Comparison of ENCODE assay signal across 1 cellular context in the genomic region with DNA sequence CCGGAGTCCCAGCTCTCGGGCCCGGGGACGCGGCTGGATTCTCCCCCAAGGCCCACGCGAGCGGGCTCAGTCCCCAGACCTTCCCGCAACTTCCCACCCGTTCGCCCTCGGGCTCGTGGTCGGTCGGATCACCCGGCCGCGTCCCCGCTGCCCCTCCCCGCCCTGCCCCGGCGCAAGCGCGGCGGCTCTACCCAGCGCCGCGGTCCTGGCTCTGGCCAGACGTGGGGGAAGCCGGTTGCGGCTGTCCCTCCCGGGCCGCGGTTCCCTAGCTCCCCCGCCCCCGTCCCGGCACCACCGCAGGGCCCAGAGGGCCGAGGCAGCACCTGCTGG.
TF ChIP-seq lines count a peak whose summit lies in the region.

No MANE protein-coding gene starts in this region.

TF ChIP-seq in HepG2, 621 proteins besides CTCF, POLR2A, EP300 and RAD21 (continued from another document and continues in another):
- TF ChIP-seq NCOA5 (CRISPR knock-in tag; IDR thresholded peaks at IDR 0.05), result no peak
- TF ChIP-seq, protein P1, sequence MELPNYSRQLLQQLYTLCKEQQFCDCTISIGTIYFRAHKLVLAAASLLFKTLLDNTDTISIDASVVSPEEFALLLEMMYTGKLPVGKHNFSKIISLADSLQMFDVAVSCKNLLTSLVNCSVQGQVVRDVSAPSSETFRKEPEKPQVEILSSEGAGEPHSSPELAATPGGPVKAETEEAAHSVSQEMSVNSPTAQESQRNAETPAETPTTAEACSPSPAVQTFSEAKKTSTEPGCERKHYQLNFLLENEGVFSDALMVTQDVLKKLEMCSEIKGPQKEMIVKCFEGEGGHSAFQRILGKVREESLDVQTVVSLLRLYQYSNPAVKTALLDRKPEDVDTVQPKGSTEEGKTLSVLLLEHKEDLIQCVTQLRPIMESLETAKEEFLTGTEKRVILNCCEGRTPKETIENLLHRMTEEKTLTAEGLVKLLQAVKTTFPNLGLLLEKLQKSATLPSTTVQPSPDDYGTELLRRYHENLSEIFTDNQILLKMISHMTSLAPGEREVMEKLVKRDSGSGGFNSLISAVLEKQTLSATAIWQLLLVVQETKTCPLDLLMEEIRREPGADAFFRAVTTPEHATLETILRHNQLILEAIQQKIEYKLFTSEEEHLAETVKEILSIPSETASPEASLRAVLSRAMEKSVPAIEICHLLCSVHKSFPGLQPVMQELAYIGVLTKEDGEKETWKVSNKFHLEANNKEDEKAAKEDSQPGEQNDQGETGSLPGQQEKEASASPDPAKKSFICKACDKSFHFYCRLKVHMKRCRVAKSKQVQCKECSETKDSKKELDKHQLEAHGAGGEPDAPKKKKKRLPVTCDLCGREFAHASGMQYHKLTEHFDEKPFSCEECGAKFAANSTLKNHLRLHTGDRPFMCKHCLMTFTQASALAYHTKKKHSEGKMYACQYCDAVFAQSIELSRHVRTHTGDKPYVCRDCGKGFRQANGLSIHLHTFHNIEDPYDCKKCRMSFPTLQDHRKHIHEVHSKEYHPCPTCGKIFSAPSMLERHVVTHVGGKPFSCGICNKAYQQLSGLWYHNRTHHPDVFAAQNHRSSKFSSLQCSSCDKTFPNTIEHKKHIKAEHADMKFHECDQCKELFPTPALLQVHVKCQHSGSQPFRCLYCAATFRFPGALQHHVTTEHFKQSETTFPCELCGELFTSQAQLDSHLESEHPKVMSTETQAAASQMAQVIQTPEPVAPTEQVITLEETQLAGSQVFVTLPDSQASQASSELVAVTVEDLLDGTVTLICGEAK (IDR thresholded peaks at IDR 0.05), result no peak
- TF ChIP-seq, protein P1 (CRISPR knock-in tag; IDR thresholded peaks at IDR 0.05), result no peak
- no peak for TF ChIP-seq ZNF180 (CRISPR knock-in tag; IDR thresholded peaks at IDR 0.05; ENCODE audit: borderline replicate concordance, low read depth)
- no peak for TF ChIP-seq ZNF367 (CRISPR knock-in tag; IDR thresholded peaks at IDR 0.05; ENCODE audit: borderline replicate concordance)
- no peak for TF ChIP-seq KLF12 (CRISPR knock-in tag; IDR thresholded peaks at IDR 0.05; ENCODE audit: borderline replicate concordance)
- TF ChIP-seq SPEN (CRISPR knock-in tag; IDR thresholded peaks at IDR 0.05; ENCODE audit: low read depth), result no peak
- TF ChIP-seq MYC (CRISPR knock-in tag; IDR thresholded peaks at IDR 0.05; ENCODE audit: borderline replicate concordance), result no peak
- 0 out of 2 replicates have a peak, but pooled peaks have one; percentile 1 for TF ChIP-seq ZFP37 (CRISPR knock-in tag; IDR thresholded peaks at IDR 0.05; ENCODE audit: borderline replicate concordance)
- no peak for TF ChIP-seq ZBTB7B (CRISPR knock-in tag; IDR thresholded peaks at IDR 0.05)
- TF ChIP-seq CREB1 (IDR thresholded peaks at IDR 0.05), result no peak
- TF ChIP-seq CREB1 (CRISPR knock-in tag; IDR thresholded peaks at IDR 0.05), result no peak
- TF ChIP-seq, protein P2, sequence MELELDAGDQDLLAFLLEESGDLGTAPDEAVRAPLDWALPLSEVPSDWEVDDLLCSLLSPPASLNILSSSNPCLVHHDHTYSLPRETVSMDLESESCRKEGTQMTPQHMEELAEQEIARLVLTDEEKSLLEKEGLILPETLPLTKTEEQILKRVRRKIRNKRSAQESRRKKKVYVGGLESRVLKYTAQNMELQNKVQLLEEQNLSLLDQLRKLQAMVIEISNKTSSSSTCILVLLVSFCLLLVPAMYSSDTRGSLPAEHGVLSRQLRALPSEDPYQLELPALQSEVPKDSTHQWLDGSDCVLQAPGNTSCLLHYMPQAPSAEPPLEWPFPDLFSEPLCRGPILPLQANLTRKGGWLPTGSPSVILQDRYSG (CRISPR knock-in tag; IDR thresholded peaks at IDR 0.05), result no peak
- TF ChIP-seq, protein P3, sequence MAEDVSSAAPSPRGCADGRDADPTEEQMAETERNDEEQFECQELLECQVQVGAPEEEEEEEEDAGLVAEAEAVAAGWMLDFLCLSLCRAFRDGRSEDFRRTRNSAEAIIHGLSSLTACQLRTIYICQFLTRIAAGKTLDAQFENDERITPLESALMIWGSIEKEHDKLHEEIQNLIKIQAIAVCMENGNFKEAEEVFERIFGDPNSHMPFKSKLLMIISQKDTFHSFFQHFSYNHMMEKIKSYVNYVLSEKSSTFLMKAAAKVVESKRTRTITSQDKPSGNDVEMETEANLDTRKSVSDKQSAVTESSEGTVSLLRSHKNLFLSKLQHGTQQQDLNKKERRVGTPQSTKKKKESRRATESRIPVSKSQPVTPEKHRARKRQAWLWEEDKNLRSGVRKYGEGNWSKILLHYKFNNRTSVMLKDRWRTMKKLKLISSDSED (CRISPR knock-in tag; IDR thresholded peaks at IDR 0.05), result peak; percentile 64; the same call in 1 of the 2 replicates
- TF ChIP-seq, protein P4, sequence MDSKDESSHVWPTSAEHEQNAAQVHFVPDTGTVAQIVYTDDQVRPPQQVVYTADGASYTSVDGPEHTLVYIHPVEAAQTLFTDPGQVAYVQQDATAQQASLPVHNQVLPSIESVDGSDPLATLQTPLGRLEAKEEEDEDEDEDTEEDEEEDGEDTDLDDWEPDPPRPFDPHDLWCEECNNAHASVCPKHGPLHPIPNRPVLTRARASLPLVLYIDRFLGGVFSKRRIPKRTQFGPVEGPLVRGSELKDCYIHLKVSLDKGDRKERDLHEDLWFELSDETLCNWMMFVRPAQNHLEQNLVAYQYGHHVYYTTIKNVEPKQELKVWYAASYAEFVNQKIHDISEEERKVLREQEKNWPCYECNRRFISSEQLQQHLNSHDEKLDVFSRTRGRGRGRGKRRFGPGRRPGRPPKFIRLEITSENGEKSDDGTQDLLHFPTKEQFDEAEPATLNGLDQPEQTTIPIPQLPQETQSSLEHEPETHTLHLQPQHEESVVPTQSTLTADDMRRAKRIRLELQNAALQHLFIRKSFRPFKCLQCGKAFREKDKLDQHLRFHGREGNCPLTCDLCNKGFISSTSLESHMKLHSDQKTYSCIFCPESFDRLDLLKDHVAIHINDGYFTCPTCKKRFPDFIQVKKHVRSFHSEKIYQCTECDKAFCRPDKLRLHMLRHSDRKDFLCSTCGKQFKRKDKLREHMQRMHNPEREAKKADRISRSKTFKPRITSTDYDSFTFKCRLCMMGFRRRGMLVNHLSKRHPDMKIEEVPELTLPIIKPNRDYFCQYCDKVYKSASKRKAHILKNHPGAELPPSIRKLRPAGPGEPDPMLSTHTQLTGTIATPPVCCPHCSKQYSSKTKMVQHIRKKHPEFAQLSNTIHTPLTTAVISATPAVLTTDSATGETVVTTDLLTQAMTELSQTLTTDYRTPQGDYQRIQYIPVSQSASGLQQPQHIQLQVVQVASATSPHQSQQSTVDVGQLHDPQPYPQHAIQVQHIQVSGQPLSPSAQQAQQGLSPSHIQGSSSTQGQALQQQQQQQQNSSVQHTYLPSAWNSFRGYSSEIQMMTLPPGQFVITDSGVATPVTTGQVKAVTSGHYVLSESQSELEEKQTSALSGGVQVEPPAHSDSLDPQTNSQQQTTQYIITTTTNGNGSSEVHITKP (CRISPR knock-in tag; IDR thresholded peaks at IDR 0.05; ENCODE audit: low read depth), result no peak
- 0 out of 2 replicates have a peak, but pooled peaks have one; percentile 50 for TF ChIP-seq ZNF253 (CRISPR knock-in tag; IDR thresholded peaks at IDR 0.05; ENCODE audit: borderline replicate concordance)
- no peak for TF ChIP-seq ZNF7 (CRISPR knock-in tag; IDR thresholded peaks at IDR 0.05)
- TF ChIP-seq ZNF878 (CRISPR knock-in tag; IDR thresholded peaks at IDR 0.05), result no peak
- no peak for TF ChIP-seq CCAR2 (optimal IDR thresholded peaks at IDR 0.05; ENCODE audit: low read depth, low read length)
- TF ChIP-seq KDM3A (CRISPR knock-in tag; IDR thresholded peaks at IDR 0.05; ENCODE audit: low read depth), result no peak
- TF ChIP-seq, protein P5, sequence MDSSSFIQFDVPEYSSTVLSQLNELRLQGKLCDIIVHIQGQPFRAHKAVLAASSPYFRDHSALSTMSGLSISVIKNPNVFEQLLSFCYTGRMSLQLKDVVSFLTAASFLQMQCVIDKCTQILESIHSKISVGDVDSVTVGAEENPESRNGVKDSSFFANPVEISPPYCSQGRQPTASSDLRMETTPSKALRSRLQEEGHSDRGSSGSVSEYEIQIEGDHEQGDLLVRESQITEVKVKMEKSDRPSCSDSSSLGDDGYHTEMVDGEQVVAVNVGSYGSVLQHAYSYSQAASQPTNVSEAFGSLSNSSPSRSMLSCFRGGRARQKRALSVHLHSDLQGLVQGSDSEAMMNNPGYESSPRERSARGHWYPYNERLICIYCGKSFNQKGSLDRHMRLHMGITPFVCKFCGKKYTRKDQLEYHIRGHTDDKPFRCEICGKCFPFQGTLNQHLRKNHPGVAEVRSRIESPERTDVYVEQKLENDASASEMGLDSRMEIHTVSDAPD (CRISPR knock-in tag; IDR thresholded peaks at IDR 0.05), result no peak
- no peak for TF ChIP-seq ZBTB7A (CRISPR knock-in tag; IDR thresholded peaks at IDR 0.05)
- no peak for TF ChIP-seq ZNF891 (CRISPR knock-in tag; IDR thresholded peaks at IDR 0.05)
- TF ChIP-seq TCF7L2 (IDR thresholded peaks at IDR 0.05; ENCODE audit: low read depth, low read length), result no peak
- 0 out of 2 replicates have a peak, but pooled peaks have one; percentile 11 for TF ChIP-seq ZNF749 (CRISPR knock-in tag; IDR thresholded peaks at IDR 0.05; ENCODE audit: borderline replicate concordance)
- TF ChIP-seq MED8 (CRISPR knock-in tag; IDR thresholded peaks at IDR 0.05; ENCODE audit: insufficient replicate concordance), result no peak
- TF ChIP-seq SOX5 (CRISPR knock-in tag; IDR thresholded peaks at IDR 0.05; ENCODE audit: borderline replicate concordance), result no peak
- 0 out of 2 replicates have a peak, but pooled peaks have one; percentile 4 for TF ChIP-seq KLF6 (CRISPR knock-in tag; IDR thresholded peaks at IDR 0.05)
- TF ChIP-seq RAD51 (IDR thresholded peaks at IDR 0.05; ENCODE audit: borderline replicate concordance), result no peak
- no peak for TF ChIP-seq NFE2L2 (IDR thresholded peaks at IDR 0.05; ENCODE audit: low read length)
- TF ChIP-seq SALL1 (CRISPR knock-in tag; IDR thresholded peaks at IDR 0.05), result no peak
- TF ChIP-seq TEAD2 (CRISPR knock-in tag; IDR thresholded peaks at IDR 0.05), result no peak
- 0 out of 2 replicates have a peak, but pooled peaks have one; percentile 79 for TF ChIP-seq ZNF776 (CRISPR knock-in tag; IDR thresholded peaks at IDR 0.05)
- no peak for TF ChIP-seq HNRNPH1 (optimal IDR thresholded peaks at IDR 0.05; ENCODE audit: low read depth, low read length)
- TF ChIP-seq NFE2 (CRISPR knock-in tag; IDR thresholded peaks at IDR 0.05), result no peak
- TF ChIP-seq ZNF143 (CRISPR knock-in tag; IDR thresholded peaks at IDR 0.05), result no peak
- no peak for TF ChIP-seq MED13 (CRISPR knock-in tag; IDR thresholded peaks at IDR 0.05)
- TF ChIP-seq ZNF670 (CRISPR knock-in tag; IDR thresholded peaks at IDR 0.05; ENCODE audit: borderline replicate concordance), result no peak; the same call in 1 of the 2 replicates
- TF ChIP-seq PRPF4 (IDR thresholded peaks at IDR 0.05; ENCODE audit: low read depth, low read length, poor library complexity, severe bottlenecking), result no peak
- no peak for TF ChIP-seq BCL6 (CRISPR knock-in tag; IDR thresholded peaks at IDR 0.05)
- TF ChIP-seq GABPA (IDR thresholded peaks at IDR 0.05; ENCODE audit: low read depth, low read length), result no peak
- TF ChIP-seq GABPA (CRISPR knock-in tag; IDR thresholded peaks at IDR 0.05; ENCODE audit: low read depth), result no peak
- TF ChIP-seq EEA1 (CRISPR knock-in tag; IDR thresholded peaks at IDR 0.05; ENCODE audit: borderline replicate concordance), result peak; percentile 95
- no peak for TF ChIP-seq ZEB1 (IDR thresholded peaks at IDR 0.05; ENCODE audit: insufficient replicate concordance, low read depth)
- no peak for TF ChIP-seq ZFP36L2 (CRISPR knock-in tag; IDR thresholded peaks at IDR 0.05)
- TF ChIP-seq, protein P6, sequence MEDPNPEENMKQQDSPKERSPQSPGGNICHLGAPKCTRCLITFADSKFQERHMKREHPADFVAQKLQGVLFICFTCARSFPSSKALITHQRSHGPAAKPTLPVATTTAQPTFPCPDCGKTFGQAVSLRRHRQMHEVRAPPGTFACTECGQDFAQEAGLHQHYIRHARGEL (CRISPR knock-in tag; IDR thresholded peaks at IDR 0.05), result no peak
- TF ChIP-seq, protein P7, sequence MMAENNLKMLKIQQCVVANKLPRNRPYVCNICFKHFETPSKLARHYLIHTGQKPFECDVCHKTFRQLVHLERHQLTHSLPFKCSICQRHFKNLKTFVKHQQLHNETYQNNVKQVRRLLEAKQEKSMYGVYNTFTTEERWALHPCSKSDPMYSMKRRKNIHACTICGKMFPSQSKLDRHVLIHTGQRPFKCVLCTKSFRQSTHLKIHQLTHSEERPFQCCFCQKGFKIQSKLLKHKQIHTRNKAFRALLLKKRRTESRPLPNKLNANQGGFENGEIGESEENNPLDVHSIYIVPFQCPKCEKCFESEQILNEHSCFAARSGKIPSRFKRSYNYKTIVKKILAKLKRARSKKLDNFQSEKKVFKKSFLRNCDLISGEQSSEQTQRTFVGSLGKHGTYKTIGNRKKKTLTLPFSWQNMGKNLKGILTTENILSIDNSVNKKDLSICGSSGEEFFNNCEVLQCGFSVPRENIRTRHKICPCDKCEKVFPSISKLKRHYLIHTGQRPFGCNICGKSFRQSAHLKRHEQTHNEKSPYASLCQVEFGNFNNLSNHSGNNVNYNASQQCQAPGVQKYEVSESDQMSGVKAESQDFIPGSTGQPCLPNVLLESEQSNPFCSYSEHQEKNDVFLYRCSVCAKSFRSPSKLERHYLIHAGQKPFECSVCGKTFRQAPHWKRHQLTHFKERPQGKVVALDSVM (CRISPR knock-in tag; IDR thresholded peaks at IDR 0.05), result no peak
- no peak for TF ChIP-seq TBL1XR1 (IDR thresholded peaks at IDR 0.05; ENCODE audit: borderline replicate concordance, low read length, partially characterized antibody)
